1 cellular context compared by ENCODE assay signal in the genomic region with DNA sequence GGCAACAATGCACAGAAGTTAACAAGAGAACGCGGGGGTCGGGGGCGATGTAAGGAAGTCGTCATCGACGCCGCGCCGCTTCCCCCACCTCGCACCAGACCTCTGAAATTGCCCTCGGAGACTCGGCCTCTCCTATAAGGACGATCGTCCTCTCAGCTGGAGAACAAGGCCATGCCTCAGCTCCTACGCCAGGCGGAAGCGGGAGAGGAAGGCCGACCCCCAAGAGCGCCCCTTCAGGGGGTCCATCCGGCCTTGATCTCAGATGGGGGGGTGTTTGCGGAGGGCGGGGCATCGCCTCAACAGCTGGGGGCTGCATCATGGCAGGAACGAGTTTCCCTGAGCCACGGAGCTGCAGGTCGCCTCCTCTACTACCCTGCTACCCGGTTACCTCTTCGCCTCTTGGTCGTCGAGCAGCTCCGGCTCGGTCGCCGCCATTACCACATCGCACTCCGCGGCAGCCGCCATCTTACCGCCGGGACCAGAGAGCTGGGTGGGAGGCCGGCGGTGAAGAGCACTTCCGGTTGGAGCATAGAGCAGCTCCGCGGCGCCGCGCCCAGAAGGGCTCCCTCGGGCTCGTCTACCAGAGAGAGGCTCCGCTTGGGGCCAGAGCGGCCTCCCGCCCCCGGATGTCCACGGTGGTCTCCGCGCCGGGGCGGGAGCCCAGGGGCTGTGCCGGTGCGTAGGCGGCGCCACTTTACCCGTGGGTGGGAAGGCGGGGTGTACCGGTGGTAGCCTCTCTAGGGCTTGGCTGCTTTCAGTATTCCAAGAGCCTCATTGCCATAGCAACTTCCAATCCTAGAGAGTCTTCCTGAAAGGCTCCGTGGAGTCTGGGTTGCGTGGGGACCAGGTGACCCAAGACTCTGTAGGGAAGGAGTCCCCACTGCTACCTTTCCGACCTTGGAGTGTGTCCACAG.
A peak's percentile ranks its signal among the peaks of the same experiment; 100 is the strongest.
TF ChIP-seq lines count a peak whose summit lies in the region.

A gene with protein sequence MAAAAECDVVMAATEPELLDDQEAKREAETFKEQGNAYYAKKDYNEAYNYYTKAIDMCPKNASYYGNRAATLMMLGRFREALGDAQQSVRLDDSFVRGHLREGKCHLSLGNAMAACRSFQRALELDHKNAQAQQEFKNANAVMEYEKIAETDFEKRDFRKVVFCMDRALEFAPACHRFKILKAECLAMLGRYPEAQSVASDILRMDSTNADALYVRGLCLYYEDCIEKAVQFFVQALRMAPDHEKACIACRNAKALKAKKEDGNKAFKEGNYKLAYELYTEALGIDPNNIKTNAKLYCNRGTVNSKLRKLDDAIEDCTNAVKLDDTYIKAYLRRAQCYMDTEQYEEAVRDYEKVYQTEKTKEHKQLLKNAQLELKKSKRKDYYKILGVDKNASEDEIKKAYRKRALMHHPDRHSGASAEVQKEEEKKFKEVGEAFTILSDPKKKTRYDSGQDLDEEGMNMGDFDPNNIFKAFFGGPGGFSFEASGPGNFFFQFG (minus strand): TSS at position 488 of the 914 bp plus-strand sequence. CDS start 23 bp downstream, at position 465.

TF ChIP-seq in GM23338, 12 proteins besides CTCF, POLR2A, EP300 and RAD21 (continued from another document):
- TF ChIP-seq CREB1 (CRISPR knock-in tag; IDR thresholded peaks at IDR 0.05; ENCODE audit: low read depth) (peak; percentile 60), ZNF114 (CRISPR knock-in tag; IDR thresholded peaks at IDR 0.05) (no peak), STAT1 (IDR thresholded peaks at IDR 0.05; ENCODE audit: unreplicated experiment) (no peak), REST (IDR thresholded peaks at IDR 0.05; ENCODE audit: unreplicated experiment) (no peak), EZH2 (IDR thresholded peaks at IDR 0.05; ENCODE audit: low read depth, unreplicated experiment) (no peak), ZNF462 (CRISPR knock-in tag; IDR thresholded peaks at IDR 0.05) (no peak), EZH2phosphoT487 (IDR thresholded peaks at IDR 0.05; ENCODE audit: unreplicated experiment) (no peak), ZNF331 (CRISPR knock-in tag; IDR thresholded peaks at IDR 0.05; ENCODE audit: low read depth) (no peak), JUNB (IDR thresholded peaks at IDR 0.05; ENCODE audit: unreplicated experiment) (no peak)
